ENCODE assay signal across 9 cellular contexts in the genomic region with DNA sequence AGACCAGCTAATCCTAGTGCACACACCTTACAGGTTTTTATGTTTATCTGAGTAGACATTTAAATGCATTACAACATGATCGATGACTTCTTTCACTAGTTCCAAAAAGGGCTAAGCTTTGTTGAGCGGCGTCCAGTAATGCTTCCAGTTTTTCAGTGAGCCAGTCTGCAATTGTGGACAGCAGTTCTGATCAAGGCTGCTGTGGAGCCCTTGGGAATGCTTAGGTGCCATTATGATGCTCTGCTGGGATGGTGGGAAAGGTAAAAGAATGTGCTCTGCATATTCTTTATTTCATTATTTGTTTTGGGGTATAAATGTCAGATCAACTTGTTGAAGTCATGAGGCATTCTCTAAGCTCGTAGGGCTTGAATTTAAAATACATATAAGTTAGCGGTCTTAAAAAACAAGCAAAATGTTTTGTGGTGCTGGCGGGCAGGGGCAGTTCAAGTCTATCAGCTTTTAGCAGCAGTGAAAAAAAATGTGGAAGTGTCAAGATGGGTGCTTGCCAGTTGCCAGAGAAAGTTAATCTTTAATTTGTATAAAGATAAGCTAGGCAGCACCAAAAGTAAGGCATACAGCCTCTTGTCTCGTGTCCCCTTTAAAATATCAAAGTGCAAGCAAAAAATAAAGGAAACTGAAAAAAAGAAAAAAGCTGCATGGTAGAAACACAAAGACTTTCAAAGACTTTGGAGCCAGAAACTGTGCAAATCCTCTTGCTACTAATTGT. TPM values are rescaled to one million over a fixed set of nuclear protein-coding genes. Genes with fewer than 3 reads are reported as not detected.
DNase-seq lines count a peak whose midpoint lies in the region; ATAC-seq and TF ChIP-seq lines count a peak whose summit lies in the region.
"Had no signal": no experiment of that assay in that cellular context is flagged by ENCODE, and none has a peak within 500 bp of the region (broad histone marks: within the 10 kb centered on the region; RNA-seq: fewer than 3 reads in every experiment).

No MANE protein-coding gene starts in this region.

- H3K27ac ChIP-seq in BLaER1 (peak overlapping the region; percentile 95), mammary epithelial cell (ENCODE audit: insufficient read depth, low read depth, low read length) (peak overlapping the region; percentile 78), muscle layer of duodenum (ENCODE audit: low read length) (peak overlapping the region; percentile 79)

- CTCF ChIA-PET in mammary epithelial cell (lab: Charles Lee; ENCODE audit: low non-redundant PET): interaction anchor here (0.6 to 0.7 kb wide), 2 partner anchors 59 to 690 kb away, joined by 3 to 4 read pairs; no protein-coding TSS in a partner anchor

- peaks cover 16% of the 10 kb centered on the region for H3K36me3 ChIP-seq in BLaER1
- peaks cover 1% of the 10 kb centered on the region for H3K36me3 ChIP-seq in mammary epithelial cell (ENCODE audit: insufficient read depth, low read length)
- H3K36me3 ChIP-seq in muscle layer of duodenum (ENCODE audit: control insufficient read depth in 1 of 2, insufficient read depth in 2 of 2, low read length in 2 of 2): no peaks in the 10 kb centered on the region

- intact Hi-C loops in mammary epithelial cell (cut with micrococcal nuclease): loop anchor here (1.0 to 10.0 kb wide), 2 partner anchors 268 to 345 kb away; no protein-coding TSS in a partner anchor

- no TSS peak for BruUV-seq in mammary epithelial cell (replicated peaks; lab: Mats Ljungman, UMichigan)

- no peak for ATAC-seq in HG02759 (IDR thresholded peaks at IDR 0.05; ENCODE audit: unreplicated experiment)

- WGBS in mammary epithelial cell (ENCODE audit: low coverage, missing lambda C conversion rate): 88% methylated on average over 7 of the region's 7 CpGs

- in situ Hi-C loops in mammary epithelial cell (cut with MboI; ENCODE audit: low sequenced_read_pairs in 2 of 2): no loop called here

- H3K79me2 ChIP-seq in mammary epithelial cell (ENCODE audit: insufficient read depth, low read length): peaks cover 40% of the 10 kb centered on the region

- dilution Hi-C loops in mammary epithelial cell (cut with HindIII; ENCODE audit: low sequenced_read_pairs): no loop called here

- TF ChIP-seq CTCF in mammary epithelial cell (conservative IDR thresholded peaks at IDR 0.05 in 1 of 2, IDR thresholded peaks at IDR 0.05 in 1 of 2; ENCODE audit: extremely low read depth in 1 of 2, insufficient read depth in 1 of 2, low read depth in 1 of 2, low read length in 2 of 2): no peak

- H3K4me3 ChIP-seq in BLaER1 (peak overlapping the region; percentile 83), mammary epithelial cell (replicated peaks in 1 of 3; ENCODE audit: insufficient read depth in 1 of 3, low read depth in 2 of 3, low read length in 3 of 3) (peak overlapping the region in 2 of 3 experiments; percentile 57 to 64), muscle layer of duodenum (ENCODE audit: low read depth in 1 of 2, low read length in 2 of 2) (peak overlapping the region; percentile 37 to 78)
- H3K4me3 ChIP-seq in Jurkat, Clone E6-1 (ENCODE audit: low read length): peak overlapping the region; percentile 73

- H3K4me2 ChIP-seq in BLaER1 (peak overlapping the region; percentile 80), mammary epithelial cell (ENCODE audit: insufficient read depth, low read depth, low read length) (peak overlapping the region; percentile 61)

- 0 out of 2 replicates have a peak, but pooled peaks cover 4% of the 10 kb centered on the region for H4K20me1 ChIP-seq in BLaER1
- no peaks in the 10 kb centered on the region for H4K20me1 ChIP-seq in mammary epithelial cell (ENCODE audit: insufficient read depth, low read length)

- H2AFZ ChIP-seq in mammary epithelial cell (ENCODE audit: low read depth, low read length): no peak overlapping the region

- peaks cover 40% of the 10 kb centered on the region for H3K4me1 ChIP-seq in BLaER1
- H3K4me1 ChIP-seq in mammary epithelial cell (ENCODE audit: insufficient read depth, low read length): peaks cover 4% of the 10 kb centered on the region
- H3K4me1 ChIP-seq in muscle layer of duodenum (ENCODE audit: control insufficient read depth in 1 of 2, insufficient read depth in 2 of 2, low read length in 2 of 2): peaks cover 3 to 5% of the 10 kb centered on the region in 2 donors

- DNase-seq in Jurkat, Clone E6-1 (ENCODE audit: low read depth, low spot score): no peak
- DNase-seq in mammary epithelial cell (no peak), germinal center (ENCODE audit: low spot score) (no peak), OCI-M2 (lab: John Stamatoyannopoulos, UW; ENCODE audit: unreplicated experiment) (no peak), NCI-H1092 (lab: John Stamatoyannopoulos, UW) (no peak)
- DNase-seq: NCI-H446 had no signal

- H3K9ac ChIP-seq in BLaER1: peak overlapping the region; percentile 93
- peak overlapping the region; percentile 50 for H3K9ac ChIP-seq in mammary epithelial cell (ENCODE audit: insufficient read depth, low read length)

- H3K9me3 ChIP-seq in BLaER1: peaks cover 22% of the 10 kb centered on the region
- H3K9me3 ChIP-seq in mammary epithelial cell (replicated peaks; ENCODE audit: insufficient read depth, low read length): peaks cover 5% of the 10 kb centered on the region
- no peaks in the 10 kb centered on the region for H3K9me3 ChIP-seq in muscle layer of duodenum (ENCODE audit: control insufficient read depth in 1 of 2, low read length in 2 of 2)

- H3K27me3 ChIP-seq in BLaER1 (no peaks in the 10 kb centered on the region), mammary epithelial cell (ENCODE audit: insufficient read depth, low read length) (no peaks in the 10 kb centered on the region), muscle layer of duodenum (ENCODE audit: low read depth, low read length) (no peaks in the 10 kb centered on the region)

RNA-seq across cellular contexts. Expression of gene MID1IP1, which starts 5.8 kb away (rescaled TPM):
- 42.9 TPM for polyA plus RNA-seq in Jurkat, Clone E6-1 (2012; ENCODE audit: insufficient read depth, insufficient read length)
- total RNA-seq in mammary epithelial cell: 10 to 100 TPM; 41.8 to 71.9 TPM
- 54.0 TPM for polyA plus RNA-seq in mammary epithelial cell
- polyA minus RNA-seq in mammary epithelial cell: 21.9 TPM
